2 cellular contexts compared by ENCODE assay signal in genomic region chr4:89293299-89293698, GRCh38.
TF ChIP-seq lines count a peak whose summit lies in the region.

No MANE protein-coding gene starts in this region.

TF ChIP-seq in liver, 16 proteins besides CTCF, POLR2A, EP300 and RAD21:
- TF ChIP-seq TAF1 (conservative IDR thresholded peaks at IDR 0.05) (peak; percentile 83), HNF4A (conservative IDR thresholded peaks at IDR 0.05) (peak; percentile 96 to 99), FOXA1 (IDR thresholded peaks at IDR 0.05) (no peak), EGR1 (IDR thresholded peaks at IDR 0.05; ENCODE audit: low read depth in 2 of 2) (no peak), FOXA2 (IDR thresholded peaks at IDR 0.05) (peak; percentile 45), ZBTB33 (IDR thresholded peaks at IDR 0.05) (no peak), HNF4G (IDR thresholded peaks at IDR 0.05) (peak; percentile 93), REST (IDR thresholded peaks at IDR 0.05) (peak; percentile 93), ATF3 (IDR thresholded peaks at IDR 0.05) (no peak), RXRA (IDR thresholded peaks at IDR 0.05) (peak; percentile 85 to 93), SP1 (IDR thresholded peaks at IDR 0.05) (peak; percentile 90), NR2F2 (IDR thresholded peaks at IDR 0.05) (peak; percentile 77), JUND (IDR thresholded peaks at IDR 0.05) (peak in 1 of 2 donors; percentile 49), GABPA (IDR thresholded peaks at IDR 0.05 in 1 of 2, conservative IDR thresholded peaks at IDR 0.05 in 1 of 2) (no peak), YY1 (IDR thresholded peaks at IDR 0.05) (peak; percentile 92), MAX (IDR thresholded peaks at IDR 0.05) (peak; percentile 61)

TF ChIP-seq in HEK293T, 16 proteins besides CTCF, POLR2A, EP300 and RAD21:
- TF ChIP-seq ELF4 (IDR thresholded peaks at IDR 0.05) (no peak), L3MBTL2 (conservative IDR thresholded peaks at IDR 0.05) (no peak), PKNOX1 (IDR thresholded peaks at IDR 0.05) (no peak), HDGF (IDR thresholded peaks at IDR 0.05; ENCODE audit: borderline replicate concordance) (no peak), NFRKB (IDR thresholded peaks at IDR 0.05) (no peak), LEF1 (IDR thresholded peaks at IDR 0.05; ENCODE audit: borderline replicate concordance) (no peak), TARDBP (IDR thresholded peaks at IDR 0.05) (no peak), FOXA1 (IDR thresholded peaks at IDR 0.05) (no peak), SP1 (IDR thresholded peaks at IDR 0.05) (no peak), CTBP1 (IDR thresholded peaks at IDR 0.05; ENCODE audit: borderline replicate concordance) (no peak), ARNT (IDR thresholded peaks at IDR 0.05) (no peak), ZNF384 (IDR thresholded peaks at IDR 0.05) (no peak), BHLHE40 (IDR thresholded peaks at IDR 0.05; ENCODE audit: borderline replicate concordance) (no peak), FOXM1 (IDR thresholded peaks at IDR 0.05; ENCODE audit: borderline replicate concordance) (no peak), SUZ12 (IDR thresholded peaks at IDR 0.05) (no peak), FOXK2 (IDR thresholded peaks at IDR 0.05) (no peak)
